Comparison of ENCODE assay signal across 15 cellular contexts in the genomic region with DNA sequence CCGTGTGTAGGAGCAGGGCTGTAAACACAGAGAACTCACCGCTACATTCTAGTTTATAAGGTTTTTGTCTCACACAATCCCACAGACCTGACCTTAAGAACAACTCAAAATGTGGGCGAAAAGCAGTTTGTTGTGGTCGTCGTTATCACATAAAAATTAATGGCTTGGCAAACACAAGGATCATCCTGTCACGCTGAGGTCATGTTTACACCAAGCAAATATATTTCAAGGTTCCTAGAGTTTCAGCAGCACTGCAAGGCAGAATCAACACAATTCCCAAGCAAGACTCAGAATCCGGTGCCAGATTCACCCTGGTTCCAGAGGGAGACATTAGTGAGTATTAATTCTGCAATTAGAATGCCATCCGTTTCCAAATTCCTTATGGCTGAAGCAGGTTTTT. TPM values are rescaled to one million over a fixed set of nuclear protein-coding genes. Genes with fewer than 3 reads are reported as not detected.
DNase-seq lines count a peak whose midpoint lies in the region; FAIRE-seq and TF ChIP-seq lines count a peak whose summit lies in the region.
"Had no signal": no experiment of that assay in that cellular context is flagged by ENCODE, and none has a peak within 500 bp of the region (broad histone marks: within the 10 kb centered on the region; RNA-seq: fewer than 3 reads in every experiment).

No MANE protein-coding gene starts in this region.

- TF ChIP-seq CTCF in brain microvascular endothelial cell (IDR thresholded peaks at IDR 0.05; ENCODE audit: low read depth, low read length, missing control alignments) (no peak), nephron (IDR thresholded peaks at IDR 0.05; ENCODE audit: unreplicated experiment in 3 of 3) (no peak), D721Med (IDR thresholded peaks at IDR 0.05; ENCODE audit: insufficient read depth, missing control alignments) (no peak)

- H3K4me3 ChIP-seq in brain microvascular endothelial cell (ENCODE audit: low read depth, low read length): no peak overlapping the region
- H3K4me3 ChIP-seq: colonic mucosa had no signal

- no peaks in the 10 kb centered on the region for H3K27me3 Mint-ChIP-seq in nephron (ENCODE audit: low read depth)

- H3K36me3 Mint-ChIP-seq in nephron (ENCODE audit: low read depth): no peaks in the 10 kb centered on the region
- H3K36me3 Mint-ChIP-seq: activated naive CD4-positive, alpha-beta T cell treated with anti-CD3 and anti-CD28 coated beads, Interleukin-2, amount 10 ng/mL, durations not matched to agents 7 days and 5 days; T-cell had no signal

- in situ Hi-C loops in brain microvascular endothelial cell (cut with HindIII; ENCODE audit: low pct_ligation_motif_present, low sequenced_read_pairs): no loop called here
- in situ Hi-C loops in G401 (cut with HindIII; ENCODE audit: low sequenced_read_pairs): no loop called here

- peaks cover 69% of the 10 kb centered on the region for H3K4me1 Mint-ChIP-seq in nephron

- H3K27ac ChIP-seq in brain microvascular endothelial cell: no peak overlapping the region
- H3K27ac ChIP-seq: colonic mucosa had no signal

- no peak for FAIRE-seq in D721Med (lab: Jason Lieb, UNC)

- H3K4me3 Mint-ChIP-seq in nephron: peak overlapping the region in 2 of 3 experiments; percentile 48 to 70
- H3K4me3 Mint-ChIP-seq: activated CD8-positive, alpha-beta T cell treated with anti-CD3 and anti-CD28 coated beads for 36 hours; activated naive CD4-positive, alpha-beta T cell treated with anti-CD3 and anti-CD28 coated beads, Interleukin-2, amount 10 ng/mL, durations not matched to agents 7 days and 5 days; T-cell had no signal

- no peaks in the 10 kb centered on the region for H3K9me3 Mint-ChIP-seq in nephron
- H3K9me3 Mint-ChIP-seq: activated CD8-positive, alpha-beta T cell treated with anti-CD3 and anti-CD28 coated beads for 36 hours had no signal

- peak overlapping the region; percentile 87 to 99 (median 96) for H3K27ac Mint-ChIP-seq in nephron
- H3K27ac Mint-ChIP-seq: activated CD8-positive, alpha-beta T cell treated with anti-CD3 and anti-CD28 coated beads for 36 hours; activated naive CD4-positive, alpha-beta T cell treated with anti-CD3 and anti-CD28 coated beads, Interleukin-2, amount 10 ng/mL, durations not matched to agents 7 days and 5 days; T-cell had no signal

- H3K27me3 ChIP-seq in brain microvascular endothelial cell (replicated peaks): no peaks in the 10 kb centered on the region
- H3K27me3 ChIP-seq: colonic mucosa had no signal

- no peaks in the 10 kb centered on the region for H3K36me3 ChIP-seq in brain microvascular endothelial cell (replicated peaks)
- H3K36me3 ChIP-seq: colonic mucosa had no signal

- peak; percentile 41 for DNase-seq in AG20443 (ENCODE audit: low spot score)
- peak; percentile 87 for DNase-seq in LoVo (ENCODE audit: low spot score)
- peak; percentile 33 for DNase-seq in brain microvascular endothelial cell
- DNase-seq in AG08396 (ENCODE audit: low spot score): no peak
- DNase-seq in D721Med (ENCODE audit: insufficient read length, low spot score): no peak
- no peak for DNase-seq in SW 1271 (lab: John Stamatoyannopoulos, UW)
- DNase-seq in G401 (ENCODE audit: low spot score): no peak
- DNase-seq: activated CD8-positive, alpha-beta T cell treated with anti-CD3 and anti-CD28 coated beads for 36 hours; activated naive CD4-positive, alpha-beta T cell treated with anti-CD3 and anti-CD28 coated beads, Interleukin-2, amount 10 ng/mL, durations not matched to agents 7 days and 5 days; colonic mucosa; glutamatergic neuron; Kasumi-1; NCI-H526 treated with DMSO at 0.1 percent for 48 hours; T-cell had no signal

RNA-seq across cellular contexts. Expression of gene MAP1LC3B2, which starts 30.1 kb away (rescaled TPM):
- total RNA-seq in G401 (2014; rRNA removed; shearing (Covaris generic)): 0.34 TPM in 1 of 2 replicates, not detected in the other

Comparison
In these comparisons a context has a peak if more than half of its experiments do, and no peak if none do; other contexts are left out.
1. DNase-seq: peak in AG20443 (single experiment), LoVo (single experiment) and brain microvascular endothelial cell (single experiment); none in AG08396 (single experiment), D721Med (single experiment), SW 1271 (0 of 2) and G401 (single experiment).